ENCODE assay signal across 9 cellular contexts in genomic region chr11:35013514-35014191, GRCh38.
DNase-seq lines count a peak whose midpoint lies in the region; ATAC-seq and TF ChIP-seq lines count a peak whose summit lies in the region.
"Had no signal": no experiment of that assay in that cellular context is flagged by ENCODE, and none has a peak within 500 bp of the region (broad histone marks: within the 10 kb centered on the region; RNA-seq: fewer than 3 reads in every experiment).

No MANE protein-coding gene starts in this region.

- no peaks in the 10 kb centered on the region for H3K9me3 ChIP-seq in SK-N-SH
- no peaks in the 10 kb centered on the region for H3K9me3 ChIP-seq in WERI-Rb-1 (ENCODE audit: severe bottlenecking)

- TF ChIP-seq CTCF in SK-N-SH (IDR thresholded peaks at IDR 0.05) (no peak), WERI-Rb-1 (IDR thresholded peaks at IDR 0.05; ENCODE audit: low read depth, low read length) (no peak)

- DNase-seq in SK-N-SH (no peak), WERI-Rb-1 (no peak), hepatic stellate cell (ENCODE audit: low spot score) (no peak), cerebellum (ENCODE audit: low spot score) (no peak)
- peak; percentile 16 for DNase-seq in activated naive CD4-positive, alpha-beta T cell treated with anti-CD3 and anti-CD28 coated beads, Interleukin-2, amount 50 U/mL, for 16 hours
- DNase-seq in stimulated activated effector memory CD8-positive, alpha-beta T cell treated with anti-CD3 and anti-CD28 coated beads, Interleukin-12 subunit alpha, Interleukin-12 subunit beta, amount 100 ng/mL, for 72 hours (ENCODE audit: low spot score in 2 of 2) = peak; percentile 18 to 78

- H2AFZ ChIP-seq in SK-N-SH (ENCODE audit: low read depth) = no peak overlapping the region

- POLR2A ChIA-PET in SK-N-SH (lab: Yijun Ruan, JAX) = no interaction called here

- no peak overlapping the region for H3K4me2 ChIP-seq in SK-N-SH

- H3K27ac ChIP-seq in SK-N-SH (ENCODE audit: low read depth in 2 of 2, low read length in 1 of 2) (peak overlapping the region in 1 of 2 experiments; percentile 71; a peak in 2 of 4 replicates), WERI-Rb-1 (no peak overlapping the region)

- no peak for TF ChIP-seq EP300 in SK-N-SH (IDR thresholded peaks at IDR 0.05; ENCODE audit: borderline replicate concordance in 1 of 2, low read depth in 1 of 2, low read length in 1 of 2)

- CTCF ChIA-PET in SK-N-SH (lab: Yijun Ruan, JAX) = no interaction called here

- H3K4me1 ChIP-seq in SK-N-SH (ENCODE audit: control insufficient read depth in 1 of 2, insufficient read depth in 2 of 2, low read depth in 1 of 2, low read length in 1 of 2) = peaks cover 0 to 11% of the 10 kb centered on the region in 2 experiments; a peak in 2 of 4 replicates

- no peaks in the 10 kb centered on the region for H3K27me3 ChIP-seq in SK-N-SH (ENCODE audit: insufficient read depth)
- H3K27me3 ChIP-seq in WERI-Rb-1 (ENCODE audit: insufficient read depth, low read depth, severe bottlenecking) = no peaks in the 10 kb centered on the region

- TF ChIP-seq RAD21 in SK-N-SH (IDR thresholded peaks at IDR 0.05; ENCODE audit: low read length) = no peak

- H3K9ac ChIP-seq in SK-N-SH = no peak overlapping the region

- H4K20me1 ChIP-seq in SK-N-SH (ENCODE audit: insufficient read depth) = no peaks in the 10 kb centered on the region

- H3K36me3 ChIP-seq in SK-N-SH (replicated peaks in 1 of 2; ENCODE audit: control insufficient read depth in 1 of 2, insufficient read depth in 2 of 2, low read length in 1 of 2) = no peaks in the 10 kb centered on the region
- H3K36me3 ChIP-seq in WERI-Rb-1 = no peaks in the 10 kb centered on the region

- peaks cover 39% of the 10 kb centered on the region for H3K4me1 Mint-ChIP-seq in stimulated activated effector memory CD8-positive, alpha-beta T cell treated with anti-CD3 and anti-CD28 coated beads, Interleukin-12 subunit alpha, Interleukin-12 subunit beta, amount 100 ng/mL, for 72 hours

- H3K4me3 Mint-ChIP-seq in stimulated activated effector memory CD8-positive, alpha-beta T cell treated with anti-CD3 and anti-CD28 coated beads, Interleukin-12 subunit alpha, Interleukin-12 subunit beta, amount 100 ng/mL, for 72 hours = peak overlapping the region; percentile 45

- no peaks in the 10 kb centered on the region for H3K9me3 Mint-ChIP-seq in stimulated activated effector memory CD8-positive, alpha-beta T cell treated with anti-CD3 and anti-CD28 coated beads, Interleukin-12 subunit alpha, Interleukin-12 subunit beta, amount 100 ng/mL, for 72 hours

- H3K27ac Mint-ChIP-seq in stimulated activated effector memory CD8-positive, alpha-beta T cell treated with anti-CD3 and anti-CD28 coated beads, Interleukin-12 subunit alpha, Interleukin-12 subunit beta, amount 100 ng/mL, for 72 hours = peak overlapping the region; percentile 89

- H3K4me3 ChIP-seq in SK-N-SH (ENCODE audit: low read depth in 2 of 2, low read length in 1 of 2) (no peak overlapping the region), WERI-Rb-1 (ENCODE audit: low read depth, low read length) (no peak overlapping the region)

- ATAC-seq in SK-N-SH treated with all-trans-retinoic acid at 6 μM for 48 hours (peak; percentile 18; the same call in 2 of the 3 replicates), HG03159 (IDR thresholded peaks at IDR 0.05; ENCODE audit: unreplicated experiment) (peak; percentile 49)
- ATAC-seq in stimulated activated effector memory CD8-positive, alpha-beta T cell treated with anti-CD3 and anti-CD28 coated beads, Interleukin-12 subunit alpha, Interleukin-12 subunit beta, amount 100 ng/mL, for 72 hours = peak; percentile 77
- ATAC-seq: esophagus mucosa had no signal

- 87% methylated on average over 3 of the region's 3 CpGs for WGBS in SK-N-SH (ENCODE audit: low lambda C conversion rate)

- no peaks in the 10 kb centered on the region for H3K79me2 ChIP-seq in SK-N-SH (ENCODE audit: insufficient read depth)

- peaks cover 9% of the 10 kb centered on the region for H3K36me3 Mint-ChIP-seq in stimulated activated effector memory CD8-positive, alpha-beta T cell treated with anti-CD3 and anti-CD28 coated beads, Interleukin-12 subunit alpha, Interleukin-12 subunit beta, amount 100 ng/mL, for 72 hours

- H3F3A ChIP-seq in SK-N-SH (replicated peaks; ENCODE audit: insufficient read depth) = peaks cover 11% of the 10 kb centered on the region

- no peaks in the 10 kb centered on the region for H3K9me2 ChIP-seq in SK-N-SH

TF ChIP-seq in SK-N-SH treated with all-trans-retinoic acid at 6 μM for 48 hours, 23 proteins besides CTCF, POLR2A, EP300 and RAD21:
- TF ChIP-seq POU6F1 (CRISPR knock-in tag; IDR thresholded peaks at IDR 0.05; ENCODE audit: borderline replicate concordance, low read depth) = no peak
- TF ChIP-seq GLIS3 (CRISPR knock-in tag; IDR thresholded peaks at IDR 0.05) = no peak
- TF ChIP-seq ZFP30 (CRISPR knock-in tag; IDR thresholded peaks at IDR 0.05) = no peak
- no peak for TF ChIP-seq RARB (CRISPR knock-in tag; IDR thresholded peaks at IDR 0.05)
- TF ChIP-seq ZFP3 (CRISPR knock-in tag; IDR thresholded peaks at IDR 0.05) = no peak
- no peak for TF ChIP-seq PPARA (CRISPR knock-in tag; IDR thresholded peaks at IDR 0.05; ENCODE audit: borderline replicate concordance)
- no peak for TF ChIP-seq ARNTL (CRISPR knock-in tag; IDR thresholded peaks at IDR 0.05; ENCODE audit: borderline replicate concordance, low read depth)
- TF ChIP-seq CREB5 (CRISPR knock-in tag; IDR thresholded peaks at IDR 0.05; ENCODE audit: low read depth) = no peak

TF ChIP-seq in SK-N-SH, 30 proteins besides CTCF, POLR2A, EP300 and RAD21:
- TF ChIP-seq TCF12 (IDR thresholded peaks at IDR 0.05) (no peak), CHD2 (IDR thresholded peaks at IDR 0.05; ENCODE audit: low read length, partially characterized antibody) (no peak), GATA2 (CRISPR knock-in tag; IDR thresholded peaks at IDR 0.05) (no peak), NFIC (IDR thresholded peaks at IDR 0.05; ENCODE audit: borderline replicate concordance) (no peak), FOXJ3 (CRISPR knock-in tag; IDR thresholded peaks at IDR 0.05) (no peak), ZBTB33 (IDR thresholded peaks at IDR 0.05; ENCODE audit: borderline replicate concordance, low read depth) (no peak), RFX5 (IDR thresholded peaks at IDR 0.05; ENCODE audit: low read length) (no peak), IRF3 (IDR thresholded peaks at IDR 0.05; ENCODE audit: low read depth, low read length) (no peak), REST (IDR thresholded peaks at IDR 0.05; ENCODE audit: low read depth, low read length) (no peak), USF1 (IDR thresholded peaks at IDR 0.05; ENCODE audit: borderline replicate concordance, low read depth) (no peak), RCOR1 (IDR thresholded peaks at IDR 0.05; ENCODE audit: low read length) (no peak)

Comparison
In these comparisons a context has a peak if more than half of its experiments do, and no peak if none do; other contexts are left out.
1. ATAC-seq: peak in every context shown above with its lines; median percentile 77 in stimulated activated effector memory CD8-positive, alpha-beta T cell treated with anti-CD3 and anti-CD28 coated beads, Interleukin-12 subunit alpha, Interleukin-12 subunit beta, amount 100 ng/mL, for 72 hours; 49 in HG03159; 18 in SK-N-SH treated with all-trans-retinoic acid at 6 μM for 48 hours.
2. DNase-seq: peak in activated naive CD4-positive, alpha-beta T cell treated with anti-CD3 and anti-CD28 coated beads, Interleukin-2, amount 50 U/mL, for 16 hours (single experiment) and stimulated activated effector memory CD8-positive, alpha-beta T cell treated with anti-CD3 and anti-CD28 coated beads, Interleukin-12 subunit alpha, Interleukin-12 subunit beta, amount 100 ng/mL, for 72 hours (2 of 2); none in SK-N-SH (single experiment), WERI-Rb-1 (single experiment), hepatic stellate cell (single experiment) and cerebellum (single experiment).